In genomic region chr3:40843851-40844548, GRCh38 we compare ENCODE assay signal across 17 cellular contexts.
A peak's percentile ranks its signal among the peaks of the same experiment; 100 is the strongest.
DNase-seq lines count a peak whose midpoint lies in the region; ATAC-seq and TF ChIP-seq lines count a peak whose summit lies in the region.
"Had no signal": no experiment of that assay in that cellular context is flagged by ENCODE, and none has a peak within 500 bp of the region (broad histone marks: within the 10 kb centered on the region; RNA-seq: fewer than 3 reads in every experiment).

No MANE protein-coding gene starts in this region.

- no peak overlapping the region for H3K23ac ChIP-seq in trophoblast cell (ENCODE audit: low read length)

- no peak overlapping the region for H4K8ac ChIP-seq in trophoblast cell (ENCODE audit: low read depth, low read length)

- H3F3A ChIP-seq in GM23338 (replicated peaks; ENCODE audit: low read depth) = no peaks in the 10 kb centered on the region

- H3K9me3 Mint-ChIP-seq in GM23338 = peaks cover 9% of the 10 kb centered on the region
- H3K9me3 Mint-ChIP-seq: activated CD4-positive, alpha-beta memory T cell treated with anti-CD3 and anti-CD28 coated beads, Interleukin-2, amount 10 ng/mL, durations not matched to agents 7 days and 5 days; neural crest cell had no signal

- DNase-seq in GM23338 (ENCODE audit: low spot score) (peak; percentile 23), SJSA1 (ENCODE audit: low read depth in 1 of 2, low spot score in 2 of 2) (peak; percentile 33 to 60), fibroblast of villous mesenchyme (ENCODE audit: low read depth) (peak; percentile 51), trophoblast cell (peak; percentile 93 to 94), T-helper 9 cell (no peak), NCI-H526 treated with DMSO at 0.1 percent for 48 hours (lab: John Stamatoyannopoulos, UW) (no peak)
- DNase-seq: activated CD4-positive, alpha-beta memory T cell treated with anti-CD3 and anti-CD28 coated beads, Interleukin-2, amount 10 ng/mL, durations not matched to agents 7 days and 5 days; COR-L47; IMR-90; NCI-H2029; right cardiac atrium; stimulated activated CD4-positive, alpha-beta T cell treated with anti-CD3 and anti-CD28 coated beads, Interleukin-2, amount 100 ng/mL, for 48 hours; testis had no signal

- no peak overlapping the region for H4K91ac ChIP-seq in trophoblast cell (ENCODE audit: low read depth, low read length)

- no peak overlapping the region for H3K4ac ChIP-seq in trophoblast cell (ENCODE audit: low read depth, low read length)

- no peaks in the 10 kb centered on the region for H3K9me3 ChIP-seq in SJSA1 (replicated peaks)
- no peaks in the 10 kb centered on the region for H3K9me3 ChIP-seq in trophoblast cell (ENCODE audit: insufficient read depth, low read depth, low read length)
- H3K9me3 ChIP-seq: testis had no signal

- peaks cover 2% of the 10 kb centered on the region for H3K27me3 Mint-ChIP-seq in GM23338 (ENCODE audit: insufficient read depth, low read depth, poor library complexity)

- no peaks in the 10 kb centered on the region for H3K27me3 ChIP-seq in GM23338 (ENCODE audit: insufficient read depth)
- no peaks in the 10 kb centered on the region for H3K27me3 ChIP-seq in SJSA1 (replicated peaks)
- H3K27me3 ChIP-seq in trophoblast cell (ENCODE audit: insufficient read depth, low read length) = no peaks in the 10 kb centered on the region
- H3K27me3 ChIP-seq: gastroesophageal sphincter, testis had no signal

- WGBS in trophoblast cell (ENCODE audit: extremely low coverage, insufficient coverage, insufficient read length) = no CpG with 5 or more reads among the region's 7 CpGs

- H3K4me3 Mint-ChIP-seq in GM23338 = no peak overlapping the region
- H3K4me3 Mint-ChIP-seq: activated CD4-positive, alpha-beta memory T cell treated with anti-CD3 and anti-CD28 coated beads, Interleukin-2, amount 10 ng/mL, durations not matched to agents 7 days and 5 days; neural crest cell had no signal

- H3K4me1 Mint-ChIP-seq in GM23338 = peaks cover 37% of the 10 kb centered on the region
- H3K4me1 Mint-ChIP-seq: activated CD4-positive, alpha-beta memory T cell treated with anti-CD3 and anti-CD28 coated beads, Interleukin-2, amount 10 ng/mL, durations not matched to agents 7 days and 5 days had no signal

- H3K79me2 ChIP-seq in GM23338 (replicated peaks; ENCODE audit: insufficient read depth) (no peaks in the 10 kb centered on the region), trophoblast cell (ENCODE audit: control insufficient read depth, insufficient read depth, low read length, poor library complexity) (no peaks in the 10 kb centered on the region)

- no peak overlapping the region for H2AK5ac ChIP-seq in trophoblast cell (ENCODE audit: low read length)

- no peak overlapping the region for H2BK12ac ChIP-seq in trophoblast cell (ENCODE audit: low read length)

- H2BK120ac ChIP-seq in trophoblast cell (ENCODE audit: insufficient read depth, low read length, poor library complexity) = no peak overlapping the region

- H3K4me3 ChIP-seq in GM23338 (no peak overlapping the region), SJSA1 (no peak overlapping the region), fibroblast of villous mesenchyme (ENCODE audit: low read depth, low read length) (no peak overlapping the region), trophoblast cell (ENCODE audit: low read depth, low read length) (no peak overlapping the region)
- H3K4me3 ChIP-seq: gastroesophageal sphincter, testis had no signal

- H3K36me3 ChIP-seq in GM23338 (ENCODE audit: insufficient read depth) (no peaks in the 10 kb centered on the region; the same call in 1 of the 2 replicates), SJSA1 (no peaks in the 10 kb centered on the region), trophoblast cell (ENCODE audit: control insufficient read depth in 1 of 2, insufficient read depth in 2 of 2, low read length in 2 of 2) (no peaks in the 10 kb centered on the region)
- H3K36me3 ChIP-seq: gastroesophageal sphincter had no signal

- H2AFZ ChIP-seq in GM23338 (peak overlapping the region; percentile 35; the same call in 1 of the 2 replicates), trophoblast cell (ENCODE audit: insufficient read depth, low read length, poor library complexity) (no peak overlapping the region)

- H3K14ac ChIP-seq in trophoblast cell (ENCODE audit: low read length) = no peak overlapping the region

- H3K27ac Mint-ChIP-seq in GM23338 = no peak overlapping the region
- H3K27ac Mint-ChIP-seq: activated CD4-positive, alpha-beta memory T cell treated with anti-CD3 and anti-CD28 coated beads, Interleukin-2, amount 10 ng/mL, durations not matched to agents 7 days and 5 days had no signal

- H3K36me3 Mint-ChIP-seq in GM23338 (ENCODE audit: low read depth) = peaks cover 8% of the 10 kb centered on the region; the same call in 1 of the 3 replicates

- 0 out of 2 replicates have a peak overlapping the region, but pooled peaks have one; percentile 60 for H3K27ac ChIP-seq in GM23338 (ENCODE audit: low read depth)
- no peak overlapping the region for H3K27ac ChIP-seq in SJSA1
- peak overlapping the region; percentile 62 for H3K27ac ChIP-seq in trophoblast cell (ENCODE audit: low read depth, low read length)
- H3K27ac ChIP-seq: gastroesophageal sphincter, testis had no signal

- H4K12ac ChIP-seq in trophoblast cell (ENCODE audit: low read depth, low read length) = no peak overlapping the region

- ATAC-seq in GM23338 (no peak), HG02571 (IDR thresholded peaks at IDR 0.05; ENCODE audit: unreplicated experiment) (no peak), GM18909 (IDR thresholded peaks at IDR 0.05; ENCODE audit: poor library complexity, unreplicated experiment) (no peak)
- ATAC-seq: gastroesophageal sphincter, right cardiac atrium had no signal

- H3K4me1 ChIP-seq in GM23338 (ENCODE audit: insufficient read depth) (peaks cover 38% of the 10 kb centered on the region), SJSA1 (replicated peaks) (peaks cover 13% of the 10 kb centered on the region), trophoblast cell (ENCODE audit: control insufficient read depth in 1 of 2, insufficient read depth in 2 of 2, low read length in 2 of 2) (peaks cover 2 to 11% of the 10 kb centered on the region in 2 experiments)
- H3K4me1 ChIP-seq: gastroesophageal sphincter, testis had no signal

- 0 out of 2 replicates have a peak, but pooled peaks cover 3% of the 10 kb centered on the region for H3K9me2 ChIP-seq in GM23338 (ENCODE audit: insufficient read depth)

- TF ChIP-seq CTCF in GM23338 (conservative IDR thresholded peaks at IDR 0.05; ENCODE audit: low read depth in 2 of 2) (no peak), fibroblast of villous mesenchyme (IDR thresholded peaks at IDR 0.05; ENCODE audit: insufficient read depth, low read depth, low read length) (no peak)

- H3K4me2 ChIP-seq in GM23338 (no peak overlapping the region), trophoblast cell (ENCODE audit: low read length) (peak overlapping the region; percentile 28)

- H3K79me1 ChIP-seq in trophoblast cell (ENCODE audit: low read length) = no peaks in the 10 kb centered on the region

- H3K18ac ChIP-seq in trophoblast cell (ENCODE audit: low read length) = no peak overlapping the region

- H2BK5ac ChIP-seq in trophoblast cell (ENCODE audit: low read depth, low read length, poor library complexity) = peak overlapping the region; percentile 52

- H4K20me1 ChIP-seq in GM23338 (replicated peaks; ENCODE audit: insufficient read depth) = no peaks in the 10 kb centered on the region

- H3K9ac ChIP-seq in trophoblast cell (ENCODE audit: low read length) = no peak overlapping the region

TF ChIP-seq in GM23338, 12 proteins besides CTCF, POLR2A, EP300 and RAD21 (continues in another document):
- no peak for TF ChIP-seq ZNF331 (CRISPR knock-in tag; IDR thresholded peaks at IDR 0.05; ENCODE audit: low read depth)

Comparison
In these comparisons a context has a peak if more than half of its experiments do, and no peak if none do; other contexts are left out.
1. DNase-seq: peak in GM23338 (single experiment), SJSA1 (2 of 2), fibroblast of villous mesenchyme (single experiment) and trophoblast cell (2 of 2); none in T-helper 9 cell (single experiment) and NCI-H526 treated with DMSO at 0.1 percent for 48 hours (single experiment).